Comparison of ENCODE assay signal across 13 cellular contexts in genomic region chr15:88463870-88464532, GRCh38.
"Had no signal": no experiment of that assay in that cellular context is flagged by ENCODE, and none has a peak within 500 bp of the region (broad histone marks: within the 10 kb centered on the region; RNA-seq: fewer than 3 reads in every experiment).

No MANE protein-coding gene starts in this region.

- H3K27ac ChIP-seq: lower lobe of right lung, ovary, tibial artery had no signal

- H3K27ac Mint-ChIP-seq: dendritic cell treated with granulocyte-macrophage colony-stimulating factor and Interleukin-4, amounts not matched to agents 40 ng/mL and 50 ng/mL, for 4 days had no signal

- H3K4me3 ChIP-seq: lower lobe of right lung, ovary, tibial artery had no signal

- ATAC-seq: effector memory CD8-positive, alpha-beta T cell; lower lobe of right lung; naive thymus-derived CD4-positive, alpha-beta T cell had no signal

- H3K9me3 Mint-ChIP-seq: central memory CD8-positive, alpha-beta T cell; dendritic cell treated with granulocyte-macrophage colony-stimulating factor and Interleukin-4, amounts not matched to agents 40 ng/mL and 50 ng/mL, for 4 days; effector memory CD8-positive, alpha-beta T cell had no signal

- DNase-seq: activated CD4-positive, alpha-beta T cell treated with anti-CD3 and anti-CD28 coated beads, Interleukin-2, amount 50 U/mL, for 1 hour; activated CD8-positive, alpha-beta memory T cell treated with anti-CD3 and anti-CD28 coated beads, Interleukin-2, amount 50 U/mL, for 4 hours; effector memory CD8-positive, alpha-beta T cell; erythroblast; hippocampal formation; kidney glomerular epithelial cell; lower lobe of right lung; naive thymus-derived CD4-positive, alpha-beta T cell; ovary; SHP77 treated with DMSO at 0.1 percent for 48 hours; tibial artery had no signal

- H3K27me3 ChIP-seq: ovary, tibial artery had no signal

- H3K4me3 Mint-ChIP-seq: central memory CD8-positive, alpha-beta T cell; dendritic cell treated with granulocyte-macrophage colony-stimulating factor and Interleukin-4, amounts not matched to agents 40 ng/mL and 50 ng/mL, for 4 days; effector memory CD8-positive, alpha-beta T cell had no signal

- H3K9me3 ChIP-seq: lower lobe of right lung, ovary, tibial artery had no signal

- H3K36me3 ChIP-seq: ovary had no signal

- H3K27me3 Mint-ChIP-seq: central memory CD8-positive, alpha-beta T cell; dendritic cell treated with granulocyte-macrophage colony-stimulating factor and Interleukin-4, amounts not matched to agents 40 ng/mL and 50 ng/mL, for 4 days; effector memory CD8-positive, alpha-beta T cell; naive thymus-derived CD4-positive, alpha-beta T cell had no signal
